ENCODE assay signal across 34 cellular contexts in the genomic region with DNA sequence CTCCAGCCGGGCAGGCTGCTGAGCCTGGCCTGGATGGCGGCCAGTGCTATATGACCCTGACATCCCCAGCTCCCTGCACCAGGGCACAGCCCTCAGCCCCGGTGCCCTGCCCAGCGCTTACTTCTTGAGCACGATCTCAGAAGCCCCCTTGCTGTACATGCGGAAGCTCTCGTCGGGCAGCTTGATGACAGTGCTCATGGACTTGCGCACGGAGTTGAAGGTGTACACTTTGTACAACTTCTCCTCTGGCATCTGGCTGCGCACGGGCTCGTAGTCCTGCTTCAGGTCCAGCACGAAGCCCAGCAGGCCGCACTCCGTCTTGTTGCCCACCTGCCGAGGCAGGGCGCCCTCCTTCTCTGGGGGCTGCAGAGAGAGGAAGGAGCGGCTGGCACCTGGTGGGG.
"Had no signal": no experiment of that assay in that cellular context is flagged by ENCODE, and none has a peak within 500 bp of the region (broad histone marks: within the 10 kb centered on the region; RNA-seq: fewer than 3 reads in every experiment).

No MANE protein-coding gene starts in this region.

- H3K36me3 ChIP-seq: adrenal gland, WERI-Rb-1 had no signal

- H3K9me3 ChIP-seq: adrenal gland, body of pancreas had no signal

- H3K27ac ChIP-seq: adrenal gland, body of pancreas, coronary artery, WERI-Rb-1 had no signal

- H3K36me3 Mint-ChIP-seq: activated CD8-positive, alpha-beta memory T cell treated with anti-CD3 and anti-CD28 coated beads, Interleukin-2, amount 10 ng/mL, durations not matched to agents 7 days and 5 days; activated naive CD4-positive, alpha-beta T cell treated with anti-CD3 and anti-CD28 coated beads, Interleukin-2, amount 50 U/mL, for 24 hours had no signal

- DNase-seq: activated B cell treated with CpG ODN at 0.5 μM for 24 hours; activated CD4-positive, alpha-beta T cell treated with anti-CD3 and anti-CD28 coated beads for 48 hours; activated CD4-positive, alpha-beta T cell treated with anti-CD3 and anti-CD28 coated beads, Interleukin-2, amount 50 U/mL, for 1 hour; activated CD4-positive, alpha-beta T cell treated with anti-CD3 and anti-CD28 coated beads, Interleukin-2, amount 50 U/mL, for 48 hours; activated CD8-positive, alpha-beta memory T cell treated with anti-CD3 and anti-CD28 coated beads, Interleukin-2, amount 10 ng/mL, durations not matched to agents 7 days and 5 days; activated CD8-positive, alpha-beta memory T cell treated with anti-CD3 and anti-CD28 coated beads, Interleukin-2, amount 50 U/mL, for 4 hours; activated CD8-positive, alpha-beta T cell treated with anti-CD3 and anti-CD28 coated beads, Interleukin-2, amount 10 ng/mL, durations not matched to agents 7 days and 5 days; activated effector memory CD4-positive, alpha-beta T cell treated with anti-CD3 and anti-CD28 coated beads, Interleukin-2, amount 50 U/mL, for 16 hours; activated naive CD4-positive, alpha-beta T cell treated with anti-CD3 and anti-CD28 coated beads for 36 hours; activated naive CD8-positive, alpha-beta T cell treated with anti-CD3 and anti-CD28 coated beads for 36 hours; activated naive CD8-positive, alpha-beta T cell treated with anti-CD3 and anti-CD28 coated beads, Interleukin-2, amount 50 U/mL, for 24 hours; activated T-cell treated with anti-CD3 and anti-CD28 coated beads, Interleukin-2, amount 50 U/mL, for 1 hour; activated T-cell treated with anti-CD3 and anti-CD28 coated beads, Interleukin-2, amount 50 U/mL, for 48 hours; adrenal gland; amygdala; aorta; body of pancreas; cerebellar nuclear complex; dorsolateral prefrontal cortex; effector memory CD4-positive, alpha-beta T cell; endodermal cell; head of caudate nucleus; T-helper 1 cell; T-helper 17 cell; T1000; WERI-Rb-1 had no signal

- H3K4me3 ChIP-seq: adrenal gland, body of pancreas, coronary artery, dorsolateral prefrontal cortex had no signal

- H3K27me3 ChIP-seq: adrenal gland, body of pancreas, dorsolateral prefrontal cortex had no signal

- H3K4me1 Mint-ChIP-seq: activated naive CD4-positive, alpha-beta T cell treated with anti-CD3 and anti-CD28 coated beads, Interleukin-2, amount 50 U/mL, for 24 hours had no signal

- H3K27ac Mint-ChIP-seq: activated B cell treated with CpG ODN at 0.5 μM for 24 hours; activated CD8-positive, alpha-beta memory T cell treated with anti-CD3 and anti-CD28 coated beads, Interleukin-2, amount 10 ng/mL, durations not matched to agents 7 days and 5 days; activated CD8-positive, alpha-beta T cell treated with anti-CD3 and anti-CD28 coated beads, Interleukin-2, amount 10 ng/mL, durations not matched to agents 7 days and 5 days; activated naive CD4-positive, alpha-beta T cell treated with anti-CD3 and anti-CD28 coated beads for 36 hours; activated naive CD4-positive, alpha-beta T cell treated with anti-CD3 and anti-CD28 coated beads, Interleukin-2, amount 50 U/mL, for 24 hours; activated naive CD8-positive, alpha-beta T cell treated with anti-CD3 and anti-CD28 coated beads for 36 hours; activated naive CD8-positive, alpha-beta T cell treated with anti-CD3 and anti-CD28 coated beads, Interleukin-2, amount 50 U/mL, for 24 hours; activated T-helper 1 cell treated with anti-CD3 and anti-CD28 coated beads, Interleukin-12 subunit alpha, Interleukin-12 subunit beta, Interleukin-2, Interleukin-4 antibody, amounts not matched to agents 30 ng/mL and 10 ng/mL and 1 ng/mL, durations not matched to agents 14 hours and 24 hours and 36 hours; activated T-helper 2 cell treated with anti-CD3 and anti-CD28 coated beads, Interferon-gamma antibody, Interleukin-2, Interleukin-4, amounts not matched to agents 10 μg/mL and 5 μg/mL and 100 μg/mL, durations not matched to agents 14 hours and 24 hours and 36 hours; dendritic cell treated with granulocyte-macrophage colony-stimulating factor and Interleukin-4, amounts not matched to agents 40 ng/mL and 50 ng/mL, for 4 days; endodermal cell; T-helper 17 cell; T-helper 2 cell treated with Interferon-gamma antibody and Interleukin-4, amounts not matched to agents 5 μg/mL and 100 μg/mL, for 36 hours had no signal

- ATAC-seq: activated CD4-positive, CD25-positive, alpha-beta regulatory T cell treated with anti-CD3 and anti-CD28 coated beads, Interleukin-2, amount 50 U/mL, for 24 hours; activated CD8-positive, alpha-beta memory T cell treated with anti-CD3 and anti-CD28 coated beads, Interleukin-2, amount 10 ng/mL, durations not matched to agents 7 days and 5 days; activated CD8-positive, alpha-beta T cell treated with anti-CD3 and anti-CD28 coated beads, Interleukin-2, amount 10 ng/mL, durations not matched to agents 7 days and 5 days; activated naive CD8-positive, alpha-beta T cell treated with anti-CD3 and anti-CD28 coated beads, Interleukin-2, amount 50 U/mL, for 24 hours; body of pancreas; esophagus mucosa; T-helper 17 cell had no signal

- H3K4me1 ChIP-seq: adrenal gland, body of pancreas had no signal

- H3K27me3 Mint-ChIP-seq: activated B cell treated with CpG ODN at 0.5 μM for 24 hours had no signal

- H3K4me3 Mint-ChIP-seq: activated B cell treated with CpG ODN at 0.5 μM for 24 hours; activated CD8-positive, alpha-beta memory T cell treated with anti-CD3 and anti-CD28 coated beads, Interleukin-2, amount 10 ng/mL, durations not matched to agents 7 days and 5 days; activated CD8-positive, alpha-beta T cell treated with anti-CD3 and anti-CD28 coated beads, Interleukin-2, amount 10 ng/mL, durations not matched to agents 7 days and 5 days; activated naive CD4-positive, alpha-beta T cell treated with anti-CD3 and anti-CD28 coated beads for 36 hours; activated naive CD4-positive, alpha-beta T cell treated with anti-CD3 and anti-CD28 coated beads, Interleukin-2, amount 50 U/mL, for 24 hours; activated naive CD8-positive, alpha-beta T cell treated with anti-CD3 and anti-CD28 coated beads for 36 hours; activated naive CD8-positive, alpha-beta T cell treated with anti-CD3 and anti-CD28 coated beads, Interleukin-2, amount 50 U/mL, for 24 hours; activated T-helper 1 cell treated with anti-CD3 and anti-CD28 coated beads, Interleukin-12 subunit alpha, Interleukin-12 subunit beta, Interleukin-2, Interleukin-4 antibody, amounts not matched to agents 30 ng/mL and 10 ng/mL and 1 ng/mL, durations not matched to agents 14 hours and 24 hours and 36 hours; dendritic cell treated with granulocyte-macrophage colony-stimulating factor and Interleukin-4, amounts not matched to agents 40 ng/mL and 50 ng/mL, for 4 days; endodermal cell; T-helper 17 cell; T-helper 2 cell treated with Interferon-gamma antibody and Interleukin-4, amounts not matched to agents 5 μg/mL and 100 μg/mL, for 36 hours had no signal

- H3K9me3 Mint-ChIP-seq: activated B cell treated with CpG ODN at 0.5 μM for 24 hours; activated naive CD4-positive, alpha-beta T cell treated with anti-CD3 and anti-CD28 coated beads, Interleukin-2, amount 50 U/mL, for 24 hours; activated naive CD8-positive, alpha-beta T cell treated with anti-CD3 and anti-CD28 coated beads for 36 hours; activated naive CD8-positive, alpha-beta T cell treated with anti-CD3 and anti-CD28 coated beads, Interleukin-2, amount 50 U/mL, for 24 hours; activated T-helper 1 cell treated with anti-CD3 and anti-CD28 coated beads, Interleukin-12 subunit alpha, Interleukin-12 subunit beta, Interleukin-2, Interleukin-4 antibody, amounts not matched to agents 30 ng/mL and 10 ng/mL and 1 ng/mL, durations not matched to agents 14 hours and 24 hours and 36 hours; activated T-helper 2 cell treated with anti-CD3 and anti-CD28 coated beads, Interferon-gamma antibody, Interleukin-2, Interleukin-4, amounts not matched to agents 10 μg/mL and 5 μg/mL and 100 μg/mL, durations not matched to agents 14 hours and 24 hours and 36 hours; T-helper 2 cell treated with Interferon-gamma antibody and Interleukin-4, amounts not matched to agents 5 μg/mL and 100 μg/mL, for 36 hours had no signal
